ENCODE assay signal across 20 cellular contexts in the genomic region with DNA sequence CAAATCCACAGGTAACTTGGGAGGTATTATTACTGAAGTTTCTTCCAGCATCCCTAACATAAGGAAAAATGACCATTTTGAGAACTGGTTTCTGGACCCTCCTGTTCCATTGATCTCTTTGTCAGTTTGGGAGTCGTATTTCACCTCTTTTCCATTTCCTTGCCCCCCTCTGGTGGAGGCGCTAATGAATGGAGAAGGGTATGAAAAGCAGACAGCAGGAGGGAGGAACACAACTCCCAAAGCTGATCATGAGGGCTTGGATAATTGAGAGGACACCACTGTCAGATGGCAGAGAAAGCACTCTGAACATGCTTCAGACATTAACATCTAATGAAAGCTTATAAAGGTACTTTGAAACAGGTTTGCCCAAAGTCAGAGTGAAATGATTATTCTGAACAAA.
"Had no signal": no experiment of that assay in that cellular context is flagged by ENCODE, and none has a peak within 500 bp of the region (broad histone marks: within the 10 kb centered on the region; RNA-seq: fewer than 3 reads in every experiment).

No MANE protein-coding gene starts in this region.

- ATAC-seq: activated CD4-positive, alpha-beta T cell treated with anti-CD3 and anti-CD28 coated beads for 36 hours; activated naive CD4-positive, alpha-beta T cell treated with anti-CD3 and anti-CD28 coated beads, Interleukin-2, amount 50 U/mL, for 72 hours; heart right ventricle; left lung; stimulated activated naive CD8-positive, alpha-beta T cell treated with anti-CD3 and anti-CD28 coated beads, Interleukin-15, Interleukin-2, amounts not matched to agents 100 U/mL and 50 U/mL, for 24 hours had no signal

- H3K27me3 Mint-ChIP-seq: activated CD4-positive, alpha-beta T cell treated with anti-CD3 and anti-CD28 coated beads for 36 hours; progenitor cell of endocrine pancreas had no signal

- H3K27ac Mint-ChIP-seq: activated CD4-positive, alpha-beta T cell treated with anti-CD3 and anti-CD28 coated beads for 36 hours; activated naive CD4-positive, alpha-beta T cell treated with anti-CD3 and anti-CD28 coated beads, Interleukin-2, amount 50 U/mL, for 72 hours; activated T-helper 1 cell treated with anti-CD3 and anti-CD28 coated beads, Interleukin-12 subunit alpha, Interleukin-12 subunit beta, Interleukin-2, Interleukin-4 antibody, amounts not matched to agents 30 ng/mL and 10 ng/mL and 1 ng/mL, durations not matched to agents 14 hours and 24 hours and 36 hours; progenitor cell of endocrine pancreas; T-helper 2 cell treated with Interferon-gamma antibody and Interleukin-4, amounts not matched to agents 5 μg/mL and 100 μg/mL, for 36 hours had no signal

- DNase-seq: activated CD4-positive, alpha-beta T cell treated with anti-CD3 and anti-CD28 coated beads for 36 hours; activated CD4-positive, alpha-beta T cell treated with anti-CD3 and anti-CD28 coated beads, Interleukin-2, amount 50 U/mL, for 48 hours; activated gamma-delta T cell treated with Interleukin-2 at 50 U/mL for 16 hours; adrenal gland; cerebellar nuclear complex; effector CD4-positive, alpha-beta T cell; heart right ventricle; left lung; nephron progenitor cell; stimulated activated CD4-positive, alpha-beta T cell treated with anti-CD3 and anti-CD28 coated beads, Interleukin-12 subunit alpha, Interleukin-12 subunit beta, amount 100 ng/mL, for 4 hours; stimulated activated CD4-positive, alpha-beta T cell treated with anti-CD3 and anti-CD28 coated beads, Interleukin-1b, Interleukin-23, amount 100 ng/mL, for 48 hours; stimulated activated naive CD8-positive, alpha-beta T cell treated with anti-CD3 and anti-CD28 coated beads, Interleukin-15, Interleukin-2, amounts not matched to agents 100 U/mL and 50 U/mL, for 24 hours; substantia nigra; tibial artery; uterus had no signal

- H3K9me3 ChIP-seq: left lung had no signal

- H3K4me3 Mint-ChIP-seq: activated CD4-positive, alpha-beta T cell treated with anti-CD3 and anti-CD28 coated beads for 36 hours; activated T-helper 1 cell treated with anti-CD3 and anti-CD28 coated beads, Interleukin-12 subunit alpha, Interleukin-12 subunit beta, Interleukin-2, Interleukin-4 antibody, amounts not matched to agents 30 ng/mL and 10 ng/mL and 1 ng/mL, durations not matched to agents 14 hours and 24 hours and 36 hours; nephron progenitor cell; T-helper 2 cell treated with Interferon-gamma antibody and Interleukin-4, amounts not matched to agents 5 μg/mL and 100 μg/mL, for 36 hours had no signal

- H3K4me3 ChIP-seq: adrenal gland, esophagus muscularis mucosa, heart right ventricle, left lung, tibial artery, uterus had no signal

- H3K27me3 ChIP-seq: adrenal gland, esophagus muscularis mucosa, left lung, tibial artery, uterus had no signal

- H3K27ac ChIP-seq: adrenal gland, esophagus muscularis mucosa, heart right ventricle, left lung, tibial artery, uterus had no signal

- H3K4me1 ChIP-seq: adrenal gland, esophagus muscularis mucosa, heart right ventricle, left lung, tibial artery, uterus had no signal

- H3K36me3 ChIP-seq: adrenal gland, esophagus muscularis mucosa, heart right ventricle, left lung, tibial artery, uterus had no signal
